Comparison of ENCODE assay signal across 25 cellular contexts in genomic region chr9:116264361-116264760, GRCh38.
"Had no signal": no experiment of that assay in that cellular context is flagged by ENCODE, and none has a peak within 500 bp of the region (broad histone marks: within the 10 kb centered on the region; RNA-seq: fewer than 3 reads in every experiment).

No MANE protein-coding gene starts in this region.

- ATAC-seq: activated CD8-positive, alpha-beta T cell treated with anti-CD3 and anti-CD28 coated beads, Interleukin-2, amount 10 ng/mL, durations not matched to agents 7 days and 5 days; Panc1; Right ventricle myocardium inferior; T-helper 17 cell; WTC11 had no signal

- DNase-seq: activated CD4-positive, alpha-beta T cell treated with anti-CD3 and anti-CD28 coated beads for 48 hours; activated CD4-positive, alpha-beta T cell treated with anti-CD3 and anti-CD28 coated beads, Interleukin-2, amount 50 U/mL, for 4 hours; activated CD4-positive, CD25-positive, alpha-beta regulatory T cell treated with anti-CD3 and anti-CD28 coated beads, Interleukin-2, amount 50 U/mL, for 72 hours; activated CD8-positive, alpha-beta memory T cell treated with anti-CD3 and anti-CD28 coated beads, Interleukin-2, amount 50 U/mL, for 48 hours; activated CD8-positive, alpha-beta T cell treated with anti-CD3 and anti-CD28 coated beads, Interleukin-2, amount 10 ng/mL, durations not matched to agents 7 days and 5 days; activated naive CD4-positive, alpha-beta T cell treated with anti-CD3 and anti-CD28 coated beads, Interleukin-2, amount 50 U/mL, for 16 hours; activated naive CD8-positive, alpha-beta T cell treated with anti-CD3 and anti-CD28 coated beads, Interleukin-2, amount 10 ng/mL, durations not matched to agents 7 days and 5 days; activated T-cell treated with anti-CD3 and anti-CD28 coated beads, Interleukin-2, amount 50 U/mL, for 1 hour; adrenal gland; anterior cingulate cortex; Kasumi-1; KBM-7; NCI-H1048; NCI-H146; NCI-H187 treated with DMSO at 0.1 percent for 48 hours; NCI-H345; NCI-H510A; NCI-H526 treated with DMSO at 0.1 percent for 48 hours; OCI-M1; RPMI8226; T-helper 17 cell; T-helper 9 cell had no signal
